8 cellular contexts compared by ENCODE assay signal in genomic region chr4:140373328-140374129, GRCh38. TPM values are rescaled to one million over a fixed set of nuclear protein-coding genes. Genes with fewer than 3 reads are reported as not detected.
A peak's percentile ranks its signal among the peaks of the same experiment; 100 is the strongest.
DNase-seq lines count a peak whose midpoint lies in the region; ATAC-seq and TF ChIP-seq lines count a peak whose summit lies in the region.

Gene SCOC (plus strand): TSS chr4:140373646. CDS start chr4:140379171, 5,525 bp downstream.

- H3K4me3 ChIP-seq in GM12865 (ENCODE audit: low read depth, low read length) (peak within 1 kb of the TSS; percentile 60), adrenal gland (peak within 1 kb of the TSS; percentile 73 to 80 (median 78)), heart left ventricle (peak within 1 kb of the TSS; percentile 77 to 96 (median 84))

- POLR2A ChIA-PET in T-cell (lab: Charles Lee): interaction anchor here in 1 of 2 donors (0.6 to 1.1 kb wide), 7 partner anchors 12 to 818 kb away, joined by 3 to 10 read pairs (median 4); partner anchors contain the start of gene SETD7

- TF ChIP-seq CTCF in GM12865 (IDR thresholded peaks at IDR 0.05; ENCODE audit: insufficient read depth, low read depth, low read length, missing control alignments): no peak
- TF ChIP-seq CTCF in adrenal gland (IDR thresholded peaks at IDR 0.05): peak in 1 of 6 experiments; percentile 13
- peak in 1 of 12 donors; percentile 9 for TF ChIP-seq CTCF in heart left ventricle (IDR thresholded peaks at IDR 0.05)
- no peak for TF ChIP-seq CTCF in type B pancreatic cell (conservative IDR thresholded peaks at IDR 0.05)

- no peaks in the 10 kb centered on the region for H3K9me3 Mint-ChIP-seq in T-cell
- no peaks in the 10 kb centered on the region for H3K9me3 Mint-ChIP-seq in type B pancreatic cell

- H3K4me3 Mint-ChIP-seq in T-cell (no peak within 1 kb of the TSS), type B pancreatic cell (peak within 1 kb of the TSS; percentile 93)

- H3K36me3 Mint-ChIP-seq in T-cell (no peaks in the 10 kb centered on the region), type B pancreatic cell (no peaks in the 10 kb centered on the region)

- H3K4me1 ChIP-seq in adrenal gland (replicated peaks in 1 of 2) (peaks cover 5 to 38% of the 10 kb centered on the region in 2 donors), heart left ventricle (peaks cover 0 to 52% (median 31%) of the 10 kb centered on the region in 12 donors)

- H3K9me3 ChIP-seq in adrenal gland (replicated peaks in 1 of 3) (no peaks in the 10 kb centered on the region), heart left ventricle (no peaks in the 10 kb centered on the region)

- H3K27ac ChIP-seq in adrenal gland (peak within 1 kb of the TSS; percentile 71 to 90 (median 82)), heart left ventricle (peak within 1 kb of the TSS; percentile 76 to 96 (median 94))

- peak within 1 kb of the TSS; percentile 77 to 84 for H3K27ac Mint-ChIP-seq in T-cell
- no peak within 1 kb of the TSS for H3K27ac Mint-ChIP-seq in type B pancreatic cell

- no peaks in the 10 kb centered on the region for H3K36me3 ChIP-seq in adrenal gland (replicated peaks in 1 of 2)
- H3K36me3 ChIP-seq in heart left ventricle: no peaks in the 10 kb centered on the region

- CTCF ChIA-PET in T-cell (lab: Charles Lee): interaction anchor here (0.5 to 2.9 kb wide), 16 partner anchors 9 to 920 kb away, joined by 3 to 58 read pairs (median 6); partner anchors contain the start of gene ELMOD2 (in 1 of the 2)

- H3K27me3 Mint-ChIP-seq in T-cell (no peaks in the 10 kb centered on the region), type B pancreatic cell (no peaks in the 10 kb centered on the region)

- H3K4me1 Mint-ChIP-seq in T-cell (peaks cover 38 to 49% (median 43%) of the 10 kb centered on the region in 3 donors), type B pancreatic cell (ENCODE audit: unreplicated experiment) (peaks cover 22% of the 10 kb centered on the region)

- ATAC-seq in HG02763 (IDR thresholded peaks at IDR 0.05; ENCODE audit: unreplicated experiment) (peak; percentile 95), T-cell (replicated peaks in 1 of 4) (peak; percentile 95 to 97 (median 96)), heart left ventricle (peak; percentile 98 to 99 (median 99))

- TF ChIP-seq POLR2A in adrenal gland (IDR thresholded peaks at IDR 0.05) (peak; percentile 61 to 82), heart left ventricle (IDR thresholded peaks at IDR 0.05) (peak in 1 of 2 donors; percentile 74)

- DNase-seq in GM12865 (ENCODE audit: low read depth) (peak; percentile 99), NCI-H1417 treated with DMSO at 0.1 percent for 48 hours (lab: John Stamatoyannopoulos, UW) (peak; percentile 96), T-cell (peak; percentile 87 to 98 (median 96)), adrenal gland (peak; percentile 99 to 100 (median 100)), heart left ventricle (peak; percentile 99 to 100 (median 99)), pons (ENCODE audit: low spot score) (peak; percentile 100), type B pancreatic cell (ENCODE audit: extremely low spot score, unreplicated experiment) (peak; percentile 97)

- intact Hi-C loops in adrenal gland (cut with DNase I) (no loop called here), heart left ventricle (cut with DNase I) (loop anchor here in 8 of 10 donors (5.0 to 10.0 kb wide), 4 partner anchors 54 to 381 kb away; partner anchors contain the start of genes ELMOD2 (in 3 of the 8), CLGN (in 1 of the 8) and TBC1D9 (in 1 of the 8))

- H3K27me3 ChIP-seq in adrenal gland (no peaks in the 10 kb centered on the region), heart left ventricle (no peaks in the 10 kb centered on the region)

- WGBS in adrenal gland, 4 donors: 0% methylated on average over 18 to 63 of the region's 63 CpGs
- WGBS in heart left ventricle, 4 donors: 0 to 1% (median 0%) methylated on average over 20 to 63 of the region's 63 CpGs

RNA-seq across cellular contexts. Expression of gene SCOC, which starts in this region (rescaled TPM):
- total RNA-seq in T-cell: 10 to 100 TPM; 10.3 to 19.3 (median 18.7) TPM
- total RNA-seq in adrenal gland: 10 to 100 TPM; 28.5 to 82.9 (median 45.3) TPM
- polyA plus RNA-seq in adrenal gland: 100 to 1,000 TPM in 1 of 3 donors, 10 to 100 TPM in 2; 38.8 to 101 (median 46.7) TPM
- total RNA-seq in heart left ventricle: 10 to 100 TPM; 61.0 to 80.9 (median 70.3) TPM
- polyA plus RNA-seq in heart left ventricle: 10 to 100 TPM; 49.1 to 87.1 TPM
- 51.4 and 58.0 TPM in 2 replicates for total RNA-seq in type B pancreatic cell (ENCODE audit: low replicate concordance)

Comparison
In these comparisons a context has a peak if more than half of its experiments do, and no peak if none do; other contexts are left out.
1. Peak in every context shown above with its lines: DNase-seq, ATAC-seq, H3K4me3 ChIP-seq and H3K27ac ChIP-seq.
2. intact Hi-C loops: an anchor here in heart left ventricle (5.0 to 10.0 kb wide); none called in adrenal gland.